15 cellular contexts compared by ENCODE assay signal in the genomic region with DNA sequence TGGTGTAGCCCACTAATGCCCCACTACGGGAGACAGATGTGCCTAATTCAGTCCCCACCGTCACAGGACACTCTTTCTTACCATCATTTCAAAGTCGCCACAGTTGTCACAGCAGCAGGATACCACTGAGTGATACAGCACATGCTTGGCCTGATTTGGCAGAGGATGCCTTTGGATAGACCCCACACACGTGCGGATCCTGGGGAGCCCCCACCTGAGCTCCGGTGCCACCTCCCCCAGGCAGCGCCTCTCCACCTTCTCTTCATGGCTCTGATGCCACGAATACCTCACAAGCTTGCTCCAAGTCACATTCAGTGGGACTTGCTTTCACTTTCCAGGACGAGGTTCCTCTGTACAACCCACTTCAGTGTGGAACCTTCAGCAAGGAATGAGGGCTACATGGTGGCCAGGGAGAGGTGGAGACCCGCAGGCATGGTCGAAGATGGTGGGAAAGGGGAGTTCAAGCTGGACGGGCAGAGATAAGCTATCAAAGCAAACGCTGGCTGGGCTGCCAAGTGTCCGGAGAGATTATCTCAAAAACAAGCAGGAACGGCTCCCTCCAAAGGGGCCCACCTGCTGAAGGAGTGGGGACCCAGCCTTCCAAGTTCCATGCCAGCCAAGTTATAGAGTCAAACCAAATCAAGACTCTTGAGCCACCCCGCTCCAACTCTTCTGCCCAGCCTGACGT.
DNase-seq lines count a peak whose midpoint lies in the region; ATAC-seq, FAIRE-seq and TF ChIP-seq lines count a peak whose summit lies in the region.
"Had no signal": no experiment of that assay in that cellular context is flagged by ENCODE, and none has a peak within 500 bp of the region (broad histone marks: within the 10 kb centered on the region; RNA-seq: fewer than 3 reads in every experiment).

No MANE protein-coding gene starts in this region.

- H3K4me1 ChIP-seq in tibial artery: peaks cover 4 to 97% (median 68%) of the 10 kb centered on the region in 4 donors

- H3K4me1 Mint-ChIP-seq in natural killer cell treated with Interleukin-12 subunit alpha and Interleukin-12 subunit beta and Interleukin-15 and Interleukin-18, amount 100 ng/mL, for 72 hours (ENCODE audit: low read depth in 2 of 2): peaks cover 19 to 44% of the 10 kb centered on the region in 2 donors
- H3K4me1 Mint-ChIP-seq: activated naive CD4-positive, alpha-beta T cell treated with anti-CD3 and anti-CD28 coated beads, Interleukin-2, amount 50 U/mL, for 24 hours; CD4-positive, alpha-beta memory T cell; IgD-negative memory B cell had no signal

- peak overlapping the region; percentile 57 to 63 for H3K27ac Mint-ChIP-seq in natural killer cell treated with Interleukin-12 subunit alpha and Interleukin-12 subunit beta and Interleukin-15 and Interleukin-18, amount 100 ng/mL, for 72 hours
- H3K27ac Mint-ChIP-seq: activated naive CD4-positive, alpha-beta T cell treated with anti-CD3 and anti-CD28 coated beads, Interleukin-2, amount 50 U/mL, for 24 hours had no signal

- H3K36me3 ChIP-seq in bronchial epithelial cell (ENCODE audit: control insufficient read depth, insufficient read depth, low read length) (peaks cover 1% of the 10 kb centered on the region), tibial artery (no peaks in the 10 kb centered on the region)
- H3K36me3 ChIP-seq: pancreas had no signal

- TF ChIP-seq POLR2A in GM12891 (IDR thresholded peaks at IDR 0.05; ENCODE audit: low read depth, low read length): no peak

- intact Hi-C loops in tibial artery (cut with DNase I; ENCODE audit: low total_unique reads): loop anchor here (5.0 kb wide), 1 partner anchor 668 kb away; a partner anchor contains a TSS

- H3K36me3 Mint-ChIP-seq in natural killer cell treated with Interleukin-12 subunit alpha and Interleukin-12 subunit beta and Interleukin-15 and Interleukin-18, amount 100 ng/mL, for 72 hours: no peaks in the 10 kb centered on the region
- H3K36me3 Mint-ChIP-seq: activated naive CD4-positive, alpha-beta T cell treated with anti-CD3 and anti-CD28 coated beads, Interleukin-2, amount 50 U/mL, for 24 hours; CD4-positive, alpha-beta memory T cell; IgD-negative memory B cell had no signal

- TF ChIP-seq CTCF in bronchial epithelial cell (IDR thresholded peaks at IDR 0.05; ENCODE audit: insufficient read depth, low read length, severe bottlenecking): no peak
- no peak for TF ChIP-seq CTCF in tibial artery (IDR thresholded peaks at IDR 0.05)

- no peaks in the 10 kb centered on the region for H3K27me3 ChIP-seq in bronchial epithelial cell (ENCODE audit: control insufficient read depth, insufficient read depth, low read length)
- H3K27me3 ChIP-seq in tibial artery: no peaks in the 10 kb centered on the region
- H3K27me3 ChIP-seq: pancreas had no signal

- H3K9me3 Mint-ChIP-seq in natural killer cell treated with Interleukin-12 subunit alpha and Interleukin-12 subunit beta and Interleukin-15 and Interleukin-18, amount 100 ng/mL, for 72 hours: no peaks in the 10 kb centered on the region
- H3K9me3 Mint-ChIP-seq: activated naive CD4-positive, alpha-beta T cell treated with anti-CD3 and anti-CD28 coated beads, Interleukin-2, amount 50 U/mL, for 24 hours; IgD-negative memory B cell had no signal

- no peaks in the 10 kb centered on the region for H3K27me3 Mint-ChIP-seq in natural killer cell treated with Interleukin-12 subunit alpha and Interleukin-12 subunit beta and Interleukin-15 and Interleukin-18, amount 100 ng/mL, for 72 hours

- peak; percentile 86 for DNase-seq in OCI-M1 (lab: John Stamatoyannopoulos, UW)
- no peak for DNase-seq in bronchial epithelial cell (ENCODE audit: low read depth)
- DNase-seq in natural killer cell treated with Interleukin-12 subunit alpha and Interleukin-12 subunit beta and Interleukin-15 and Interleukin-18, amount 100 ng/mL, for 72 hours (ENCODE audit: low spot score): no peak
- DNase-seq in tibial artery: no peak
- no peak for DNase-seq in stimulated activated CD4-positive, alpha-beta T cell treated with anti-CD3 and anti-CD28 coated beads, Interleukin-15, amount 100 ng/mL, for 24 hours
- DNase-seq in stimulated activated naive CD8-positive, alpha-beta T cell treated with anti-CD3 and anti-CD28 coated beads, Interleukin-15, Interleukin-2, amounts not matched to agents 100 U/mL and 50 U/mL, for 24 hours: no peak
- no peak for DNase-seq in GM12891 (ENCODE audit: insufficient read length, low spot score)
- DNase-seq: activated CD4-positive, CD25-positive, alpha-beta regulatory T cell; activated CD8-positive, alpha-beta memory T cell treated with anti-CD3 and anti-CD28 coated beads, Interleukin-2, amount 50 U/mL, for 4 hours; CD4-positive, alpha-beta memory T cell; GDM1; NCI-H1105 had no signal

- peak overlapping the region; percentile 48 to 61 for H3K27ac ChIP-seq in tibial artery

- H3K4me3 ChIP-seq in bronchial epithelial cell (ENCODE audit: low read depth, low read length): no peak overlapping the region
- H3K4me3 ChIP-seq in tibial artery: no peak overlapping the region
- H3K4me3 ChIP-seq: pancreas had no signal

- FAIRE-seq in bronchial epithelial cell (lab: Jason Lieb, UNC) (peak; percentile 50), GM12891 (lab: Jason Lieb, UNC) (no peak)
- FAIRE-seq: pancreas had no signal

- no peak for ATAC-seq in natural killer cell treated with Interleukin-12 subunit alpha and Interleukin-12 subunit beta and Interleukin-15 and Interleukin-18, amount 100 ng/mL, for 72 hours
- no peak for ATAC-seq in stimulated activated naive CD8-positive, alpha-beta T cell treated with anti-CD3 and anti-CD28 coated beads, Interleukin-15, Interleukin-2, amounts not matched to agents 100 U/mL and 50 U/mL, for 24 hours

- no peaks in the 10 kb centered on the region for H3K9me3 ChIP-seq in tibial artery
- H3K9me3 ChIP-seq: pancreas had no signal

- no peak overlapping the region for H3K4me3 Mint-ChIP-seq in natural killer cell treated with Interleukin-12 subunit alpha and Interleukin-12 subunit beta and Interleukin-15 and Interleukin-18, amount 100 ng/mL, for 72 hours
- H3K4me3 Mint-ChIP-seq: activated naive CD4-positive, alpha-beta T cell treated with anti-CD3 and anti-CD28 coated beads, Interleukin-2, amount 50 U/mL, for 24 hours; CD4-positive, alpha-beta memory T cell; IgD-negative memory B cell had no signal

TF ChIP-seq in GM12891, 5 proteins besides CTCF, POLR2A, EP300 and RAD21:
- TF ChIP-seq POU2F2 (IDR thresholded peaks at IDR 0.05; ENCODE audit: low read depth, low read length) (no peak), SPI1 (IDR thresholded peaks at IDR 0.05; ENCODE audit: low read depth, low read length) (no peak), PAX5 (IDR thresholded peaks at IDR 0.05; ENCODE audit: insufficient read depth, low read length, severe bottlenecking) (no peak), POLR2AphosphoS5 (IDR thresholded peaks at IDR 0.05; ENCODE audit: low read depth, low read length) (no peak), TAF1 (IDR thresholded peaks at IDR 0.05; ENCODE audit: low read depth, low read length) (no peak)
